ENCODE assay signal across 9 cellular contexts in the genomic region with DNA sequence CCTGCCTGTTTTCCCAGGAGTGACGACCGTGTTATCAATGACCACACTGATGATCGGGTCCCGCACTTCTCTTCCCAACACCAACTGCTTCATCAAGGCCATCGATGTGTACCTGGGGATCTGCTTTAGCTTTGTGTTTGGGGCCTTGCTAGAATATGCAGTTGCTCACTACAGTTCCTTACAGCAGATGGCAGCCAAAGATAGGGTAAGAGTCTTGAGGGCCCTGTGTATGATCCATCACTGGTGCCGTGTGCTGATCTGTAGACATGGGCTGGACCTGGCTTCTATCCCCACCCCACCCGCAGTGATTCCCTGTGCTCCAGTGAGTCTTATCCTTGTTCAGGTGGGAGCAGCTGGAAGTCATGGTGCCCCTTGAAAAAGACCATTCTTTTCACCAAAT. TPM values are rescaled to one million over a fixed set of nuclear protein-coding genes. Genes with fewer than 3 reads are reported as not detected.
DNase-seq lines count a peak whose midpoint lies in the region; ATAC-seq, FAIRE-seq and TF ChIP-seq lines count a peak whose summit lies in the region.
"Had no signal": no experiment of that assay in that cellular context is flagged by ENCODE, and none has a peak within 500 bp of the region (broad histone marks: within the 10 kb centered on the region; RNA-seq: fewer than 3 reads in every experiment).

No MANE protein-coding gene starts in this region.

- POLR2A ChIA-PET in GM12878 (lab: Charles Lee) = no interaction called here

- no peak overlapping the region for H3K4me2 ChIP-seq in GM12878 (ENCODE audit: control insufficient read depth, insufficient read depth)

- in situ Hi-C loops in GM12878 (cut with MboI) = no loop called here

- peak; percentile 14 to 55 (median 18); a peak in 3 of 6 replicates for TF ChIP-seq CTCF in GM12878 (IDR thresholded peaks at IDR 0.05 in 2 of 3, conservative IDR thresholded peaks at IDR 0.05 in 1 of 3; ENCODE audit: control insufficient read depth in 2 of 3, extremely low read depth in 1 of 3, insufficient read depth in 1 of 3, low read depth in 3 of 3, low read length in 3 of 3)

- H3K9ac ChIP-seq in GM12878 (ENCODE audit: control insufficient read depth, insufficient read depth, low read length) = no peak overlapping the region

- no peak overlapping the region for H3K27ac ChIP-seq in GM12878 (ENCODE audit: control insufficient read depth, insufficient read depth)
- H3K27ac ChIP-seq: upper lobe of left lung had no signal

- FAIRE-seq in GM12878 (lab: Jason Lieb, UNC) = no peak
- FAIRE-seq in RCC 7860 (lab: Jason Lieb, UNC) = no peak

- ATAC-seq in GM12878 (peak; percentile 79), GM18505 (IDR thresholded peaks at IDR 0.05; ENCODE audit: unreplicated experiment) (no peak), GM18870 (IDR thresholded peaks at IDR 0.05; ENCODE audit: unreplicated experiment) (no peak)

- SMC1A ChIA-PET in GM12878 (lab: Charles Lee; ENCODE audit: uncharacterized antibody, unreplicated experiment) = no interaction called here

- no peak overlapping the region for H2AFZ ChIP-seq in GM12878 (ENCODE audit: control insufficient read depth, low read depth, low read length)

- no peaks in the 10 kb centered on the region for H4K20me1 ChIP-seq in GM12878 (ENCODE audit: control insufficient read depth, insufficient read depth)

- RAD21 ChIA-PET in GM12878 (lab: Charles Lee; ENCODE audit: unreplicated experiment) = no interaction called here

- TF ChIP-seq EP300 in GM12878 (IDR thresholded peaks at IDR 0.05; ENCODE audit: borderline replicate concordance in 1 of 2, control insufficient read depth in 1 of 2, low read depth in 2 of 2, low read length in 2 of 2) = no peak

- no peaks in the 10 kb centered on the region for H3K9me3 ChIP-seq in GM12878 (replicated peaks; ENCODE audit: control insufficient read depth, insufficient read depth, low read length)
- H3K9me3 ChIP-seq: upper lobe of left lung had no signal

- TF ChIP-seq POLR2A in GM12878 (IDR thresholded peaks at IDR 0.05; ENCODE audit: low read depth, low read length) (no peak), GM18505 (IDR thresholded peaks at IDR 0.05; ENCODE audit: borderline replicate concordance, extremely low read depth, insufficient read depth, insufficient read length) (no peak)

- intact Hi-C loops in GM12878 (cut with micrococcal nuclease; ENCODE audit: unreplicated experiment) = loop anchor here (2.0 to 5.0 kb wide), 3 partner anchors 88 to 533 kb away; no protein-coding TSS in a partner anchor

- TF ChIP-seq RAD21 in GM12878 (IDR thresholded peaks at IDR 0.05; ENCODE audit: insufficient read depth, low read depth, low read length) = peak; percentile 40

- no peak overlapping the region for H3K4me3 ChIP-seq in GM12878
- H3K4me3 ChIP-seq: upper lobe of left lung had no signal

- H3K27me3 ChIP-seq in GM12878 (replicated peaks in 1 of 2; ENCODE audit: control insufficient read depth in 2 of 2, insufficient read depth in 2 of 2, low read length in 1 of 2) = no peaks in the 10 kb centered on the region; a peak in 1 of 4 replicates
- H3K27me3 ChIP-seq: upper lobe of left lung had no signal

- DNase-seq in EH (ENCODE audit: low read depth) (peak; percentile 60), NCI-H1105 (lab: John Stamatoyannopoulos, UW) (peak; percentile 33), GM12878 (ENCODE audit: low read depth, low spot score) (no peak), lung microvascular endothelial cell (ENCODE audit: low read depth in 2 of 2) (peak; percentile 43 to 74), RCC 7860 (ENCODE audit: low spot score) (no peak), activated gamma-delta T cell treated with Interleukin-2 at 50 U/mL for 16 hours (no peak)

- CTCF ChIA-PET in GM12878 (lab: Yijun Ruan, JAX) = interaction anchor here (1.6 kb wide), 1 partner anchor 17 kb away, joined by 4 read pairs; no protein-coding TSS in a partner anchor

- H3K79me2 ChIP-seq in GM12878 (ENCODE audit: control insufficient read depth, insufficient read depth, low read length) = no peaks in the 10 kb centered on the region

- 15% methylated on average over 7 of the region's 7 CpGs for WGBS in GM12878 (ENCODE audit: insufficient coverage, insufficient replicate concordance, low lambda C conversion rate, missing lambda C conversion rate)

- no peaks in the 10 kb centered on the region for H3K36me3 ChIP-seq in GM12878 (ENCODE audit: control insufficient read depth in 2 of 2, insufficient read depth in 2 of 2, low read length in 1 of 2)
- H3K36me3 ChIP-seq: upper lobe of left lung had no signal

- no peaks in the 10 kb centered on the region for H3K4me1 ChIP-seq in GM12878 (ENCODE audit: control insufficient read depth, insufficient read depth, low read length)
- H3K4me1 ChIP-seq: upper lobe of left lung had no signal

- no TSS peak for BruUV-seq in GM12878 (replicated peaks; lab: Mats Ljungman, UMichigan)

TF ChIP-seq in GM12878, 131 proteins besides CTCF, POLR2A, EP300 and RAD21:
- no peak for TF ChIP-seq MXI1 (IDR thresholded peaks at IDR 0.05; ENCODE audit: low read depth, low read length)
- peak; percentile 33; the same call in 1 of the 2 replicates for TF ChIP-seq SMC3 (IDR thresholded peaks at IDR 0.05; ENCODE audit: borderline replicate concordance, low read length)

RNA-seq across cellular contexts. Expression of gene GABRP, which starts 26.0 kb away (rescaled TPM):
- total RNA-seq in GM12878 (2013; cell fraction: nucleolus; rRNA removed) = not detected in 2 replicates
- not detected in 2 replicates for total RNA-seq in GM12878 (2014; rRNA removed)
- not detected in 2 replicates for total RNA-seq in GM12878 (2014; rRNA removed; fragmentation: Illumina TruSeq; extraction: Trizol)
- total RNA-seq in GM12878 (2021) = not detected in 2 replicates
- polyA plus RNA-seq in GM12878 (2011; ENCODE audit: low read depth) = not detected
- 0.04 and 0.07 TPM in 2 replicates for polyA plus RNA-seq in GM12878 (2011; rRNA removed)
- polyA plus RNA-seq in GM12878 (2011; cell fraction: cytosol; rRNA removed) = 0.12 and 0.16 TPM in 2 replicates
- 0.13 and 0.16 TPM in 2 replicates for polyA plus RNA-seq in GM12878 (2011; cell fraction: nucleus; rRNA removed)
- not detected in 2 replicates for polyA plus RNA-seq in GM12878 (2012)
- polyA plus RNA-seq in GM12878 (2014; fragmentation: Illumina TruSeq; extraction: Trizol) = not detected in 2 replicates
- not detected for polyA plus RNA-seq in GM12878 (2014; fragmentation: Nextera tagmentation; extraction: Ambion mirVana)
- not detected in 2 replicates for polyA plus RNA-seq in GM12878 (2014; rRNA removed)
- not detected for polyA plus RNA-seq in GM12878 (2016; fragmentation: Nextera tagmentation; extraction: Ambion mirVana)
- polyA minus RNA-seq in GM12878 (2011; rRNA and poly(A)+ RNA removed) = not detected in 2 replicates
- polyA minus RNA-seq in GM12878 (2011; cell fraction: cytosol; rRNA and poly(A)+ RNA removed) = not detected in 2 replicates
- not detected in 2 replicates for polyA minus RNA-seq in GM12878 (2011; cell fraction: nucleus; rRNA and poly(A)+ RNA removed)
- 0.20 and 0.65 TPM in 2 replicates for total RNA-seq in lung microvascular endothelial cell

RNA-seq across cellular contexts. Expression of gene RANBP17, which starts 52.3 kb away (rescaled TPM):
- not detected in 2 replicates for total RNA-seq in GM12878 (2013; cell fraction: nucleolus; rRNA removed)
- total RNA-seq in GM12878 (2014; rRNA removed) = not detected in 2 replicates
- not detected in 2 replicates for total RNA-seq in GM12878 (2014; rRNA removed; fragmentation: Illumina TruSeq; extraction: Trizol)
- total RNA-seq in GM12878 (2021) = 0.10 TPM in 1 of 2 replicates, not detected in the other
- polyA plus RNA-seq in GM12878 (2011; ENCODE audit: low read depth) = not detected
- not detected in 2 replicates for polyA plus RNA-seq in GM12878 (2011; rRNA removed)
- polyA plus RNA-seq in GM12878 (2011; cell fraction: cytosol; rRNA removed) = not detected in 2 replicates
- not detected in 2 replicates for polyA plus RNA-seq in GM12878 (2011; cell fraction: nucleus; rRNA removed)
- not detected in 2 replicates for polyA plus RNA-seq in GM12878 (2012)
- polyA plus RNA-seq in GM12878 (2014; fragmentation: Illumina TruSeq; extraction: Trizol) = not detected in 2 replicates
- polyA plus RNA-seq in GM12878 (2014; fragmentation: Nextera tagmentation; extraction: Ambion mirVana) = not detected
- polyA plus RNA-seq in GM12878 (2014; rRNA removed) = not detected in 2 replicates
- polyA plus RNA-seq in GM12878 (2016; fragmentation: Nextera tagmentation; extraction: Ambion mirVana) = not detected
- polyA minus RNA-seq in GM12878 (2011; rRNA and poly(A)+ RNA removed) = not detected in 2 replicates
- not detected in 2 replicates for polyA minus RNA-seq in GM12878 (2011; cell fraction: cytosol; rRNA and poly(A)+ RNA removed)
- not detected in 2 replicates for polyA minus RNA-seq in GM12878 (2011; cell fraction: nucleus; rRNA and poly(A)+ RNA removed)
- 4.0 and 4.8 TPM in 2 replicates for total RNA-seq in lung microvascular endothelial cell

Comparison
In these comparisons a context has a peak if more than half of its experiments do, and no peak if none do; other contexts are left out.
1. DNase-seq: peak in EH (single experiment), NCI-H1105 (single experiment) and lung microvascular endothelial cell (2 of 2); none in GM12878 (single experiment), RCC 7860 (single experiment) and activated gamma-delta T cell treated with Interleukin-2 at 50 U/mL for 16 hours (single experiment).